1 cellular context compared by ENCODE assay signal in genomic region chr2:240868286-240869108, GRCh38.
TF ChIP-seq lines count a peak whose summit lies in the region.

Gene AGXT, plus strand, starts transcription at chr2:240868824. Its CDS starts 42 bp downstream, at chr2:240868866.

TF ChIP-seq in HepG2, 621 proteins besides CTCF, POLR2A, EP300 and RAD21 (continued from another document and continues in another):
- peak; percentile 85 for TF ChIP-seq THAP9 (CRISPR knock-in tag; IDR thresholded peaks at IDR 0.05; ENCODE audit: borderline replicate concordance)
- peak; percentile 85; the same call in 1 of the 2 replicates for TF ChIP-seq ZNF264 (CRISPR knock-in tag; IDR thresholded peaks at IDR 0.05)
- TF ChIP-seq ZNF75D (CRISPR knock-in tag; IDR thresholded peaks at IDR 0.05; ENCODE audit: borderline replicate concordance): no peak
- TF ChIP-seq ZNF484 (CRISPR knock-in tag; IDR thresholded peaks at IDR 0.05; ENCODE audit: borderline replicate concordance, low read depth): no peak
- TF ChIP-seq FIP1L1 (IDR thresholded peaks at IDR 0.05; ENCODE audit: borderline replicate concordance, insufficient read depth, low read depth, low read length): no peak
- no peak for TF ChIP-seq FOXP1 (IDR thresholded peaks at IDR 0.05)
- peak; percentile 37; the same call in 1 of the 2 replicates for TF ChIP-seq FOXP1 (CRISPR knock-in tag; IDR thresholded peaks at IDR 0.05)
- peak; percentile 90; the same call in 1 of the 2 replicates for TF ChIP-seq NFKB2 (CRISPR knock-in tag; IDR thresholded peaks at IDR 0.05; ENCODE audit: borderline replicate concordance)
- TF ChIP-seq GABPA (IDR thresholded peaks at IDR 0.05; ENCODE audit: low read depth, low read length): no peak
- 0 out of 2 replicates have a peak, but pooled peaks have one; percentile 7 for TF ChIP-seq GABPA (CRISPR knock-in tag; IDR thresholded peaks at IDR 0.05; ENCODE audit: low read depth)
- TF ChIP-seq, protein P1, sequence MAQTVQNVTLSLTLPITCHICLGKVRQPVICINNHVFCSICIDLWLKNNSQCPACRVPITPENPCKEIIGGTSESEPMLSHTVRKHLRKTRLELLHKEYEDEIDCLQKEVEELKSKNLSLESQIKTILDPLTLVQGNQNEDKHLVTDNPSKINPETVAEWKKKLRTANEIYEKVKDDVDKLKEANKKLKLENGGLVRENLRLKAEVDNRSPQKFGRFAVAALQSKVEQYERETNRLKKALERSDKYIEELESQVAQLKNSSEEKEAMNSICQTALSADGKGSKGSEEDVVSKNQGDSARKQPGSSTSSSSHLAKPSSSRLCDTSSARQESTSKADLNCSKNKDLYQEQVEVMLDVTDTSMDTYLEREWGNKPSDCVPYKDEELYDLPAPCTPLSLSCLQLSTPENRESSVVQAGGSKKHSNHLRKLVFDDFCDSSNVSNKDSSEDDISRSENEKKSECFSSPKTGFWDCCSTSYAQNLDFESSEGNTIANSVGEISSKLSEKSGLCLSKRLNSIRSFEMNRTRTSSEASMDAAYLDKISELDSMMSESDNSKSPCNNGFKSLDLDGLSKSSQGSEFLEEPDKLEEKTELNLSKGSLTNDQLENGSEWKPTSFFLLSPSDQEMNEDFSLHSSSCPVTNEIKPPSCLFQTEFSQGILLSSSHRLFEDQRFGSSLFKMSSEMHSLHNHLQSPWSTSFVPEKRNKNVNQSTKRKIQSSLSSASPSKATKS (CRISPR knock-in tag; IDR thresholded peaks at IDR 0.05): peak; percentile 78; the same call in 1 of the 2 replicates
- TF ChIP-seq PRPF4 (IDR thresholded peaks at IDR 0.05; ENCODE audit: low read depth, low read length, poor library complexity, severe bottlenecking): peak; percentile 72
- TF ChIP-seq ADNP (CRISPR knock-in tag; IDR thresholded peaks at IDR 0.05): no peak
- TF ChIP-seq, protein P2, sequence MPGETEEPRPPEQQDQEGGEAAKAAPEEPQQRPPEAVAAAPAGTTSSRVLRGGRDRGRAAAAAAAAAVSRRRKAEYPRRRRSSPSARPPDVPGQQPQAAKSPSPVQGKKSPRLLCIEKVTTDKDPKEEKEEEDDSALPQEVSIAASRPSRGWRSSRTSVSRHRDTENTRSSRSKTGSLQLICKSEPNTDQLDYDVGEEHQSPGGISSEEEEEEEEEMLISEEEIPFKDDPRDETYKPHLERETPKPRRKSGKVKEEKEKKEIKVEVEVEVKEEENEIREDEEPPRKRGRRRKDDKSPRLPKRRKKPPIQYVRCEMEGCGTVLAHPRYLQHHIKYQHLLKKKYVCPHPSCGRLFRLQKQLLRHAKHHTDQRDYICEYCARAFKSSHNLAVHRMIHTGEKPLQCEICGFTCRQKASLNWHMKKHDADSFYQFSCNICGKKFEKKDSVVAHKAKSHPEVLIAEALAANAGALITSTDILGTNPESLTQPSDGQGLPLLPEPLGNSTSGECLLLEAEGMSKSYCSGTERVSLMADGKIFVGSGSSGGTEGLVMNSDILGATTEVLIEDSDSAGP (CRISPR knock-in tag; IDR thresholded peaks at IDR 0.05; ENCODE audit: borderline replicate concordance): peak; percentile 88
- TF ChIP-seq, protein P3, sequence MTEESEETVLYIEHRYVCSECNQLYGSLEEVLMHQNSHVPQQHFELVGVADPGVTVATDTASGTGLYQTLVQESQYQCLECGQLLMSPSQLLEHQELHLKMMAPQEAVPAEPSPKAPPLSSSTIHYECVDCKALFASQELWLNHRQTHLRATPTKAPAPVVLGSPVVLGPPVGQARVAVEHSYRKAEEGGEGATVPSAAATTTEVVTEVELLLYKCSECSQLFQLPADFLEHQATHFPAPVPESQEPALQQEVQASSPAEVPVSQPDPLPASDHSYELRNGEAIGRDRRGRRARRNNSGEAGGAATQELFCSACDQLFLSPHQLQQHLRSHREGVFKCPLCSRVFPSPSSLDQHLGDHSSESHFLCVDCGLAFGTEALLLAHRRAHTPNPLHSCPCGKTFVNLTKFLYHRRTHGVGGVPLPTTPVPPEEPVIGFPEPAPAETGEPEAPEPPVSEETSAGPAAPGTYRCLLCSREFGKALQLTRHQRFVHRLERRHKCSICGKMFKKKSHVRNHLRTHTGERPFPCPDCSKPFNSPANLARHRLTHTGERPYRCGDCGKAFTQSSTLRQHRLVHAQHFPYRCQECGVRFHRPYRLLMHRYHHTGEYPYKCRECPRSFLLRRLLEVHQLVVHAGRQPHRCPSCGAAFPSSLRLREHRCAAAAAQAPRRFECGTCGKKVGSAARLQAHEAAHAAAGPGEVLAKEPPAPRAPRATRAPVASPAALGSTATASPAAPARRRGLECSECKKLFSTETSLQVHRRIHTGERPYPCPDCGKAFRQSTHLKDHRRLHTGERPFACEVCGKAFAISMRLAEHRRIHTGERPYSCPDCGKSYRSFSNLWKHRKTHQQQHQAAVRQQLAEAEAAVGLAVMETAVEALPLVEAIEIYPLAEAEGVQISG (CRISPR knock-in tag; IDR thresholded peaks at IDR 0.05): peak; percentile 55
- peak; percentile 92; the same call in 1 of the 2 replicates for TF ChIP-seq ZNF292 (CRISPR knock-in tag; IDR thresholded peaks at IDR 0.05; ENCODE audit: borderline replicate concordance, low read depth)
- peak; percentile 91 for TF ChIP-seq RARA (CRISPR knock-in tag; IDR thresholded peaks at IDR 0.05)
- no peak for TF ChIP-seq ZNF280D (CRISPR knock-in tag; IDR thresholded peaks at IDR 0.05)
- peak; percentile 36; the same call in 1 of the 2 replicates for TF ChIP-seq HIVEP1 (CRISPR knock-in tag; IDR thresholded peaks at IDR 0.05)
- no peak for TF ChIP-seq SIN3B (IDR thresholded peaks at IDR 0.05; ENCODE audit: low read length)
- TF ChIP-seq KAT8 (CRISPR knock-in tag; IDR thresholded peaks at IDR 0.05): peak; percentile 77
- TF ChIP-seq, protein P4, sequence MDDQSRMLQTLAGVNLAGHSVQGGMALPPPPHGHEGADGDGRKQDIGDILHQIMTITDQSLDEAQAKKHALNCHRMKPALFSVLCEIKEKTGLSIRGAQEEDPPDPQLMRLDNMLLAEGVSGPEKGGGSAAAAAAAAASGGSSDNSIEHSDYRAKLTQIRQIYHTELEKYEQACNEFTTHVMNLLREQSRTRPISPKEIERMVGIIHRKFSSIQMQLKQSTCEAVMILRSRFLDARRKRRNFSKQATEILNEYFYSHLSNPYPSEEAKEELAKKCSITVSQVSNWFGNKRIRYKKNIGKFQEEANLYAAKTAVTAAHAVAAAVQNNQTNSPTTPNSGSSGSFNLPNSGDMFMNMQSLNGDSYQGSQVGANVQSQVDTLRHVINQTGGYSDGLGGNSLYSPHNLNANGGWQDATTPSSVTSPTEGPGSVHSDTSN (CRISPR knock-in tag; IDR thresholded peaks at IDR 0.05; ENCODE audit: borderline replicate concordance): no peak
- no peak for TF ChIP-seq CCAR2 (optimal IDR thresholded peaks at IDR 0.05; ENCODE audit: low read depth, low read length)
- no peak for TF ChIP-seq ZBTB37 (CRISPR knock-in tag; IDR thresholded peaks at IDR 0.05)
- no peak for TF ChIP-seq ZNF784 (CRISPR knock-in tag; IDR thresholded peaks at IDR 0.05; ENCODE audit: borderline replicate concordance)
- TF ChIP-seq YEATS4 (CRISPR knock-in tag; IDR thresholded peaks at IDR 0.05; ENCODE audit: borderline replicate concordance): peak; percentile 72; the same call in 1 of the 2 replicates
- peak; percentile 46; the same call in 1 of the 2 replicates for TF ChIP-seq ZNF615 (CRISPR knock-in tag; IDR thresholded peaks at IDR 0.05; ENCODE audit: borderline replicate concordance)
- no peak; the same call in 1 of the 2 replicates for TF ChIP-seq LBX2 (CRISPR knock-in tag; IDR thresholded peaks at IDR 0.05; ENCODE audit: borderline replicate concordance)
- no peak for TF ChIP-seq ZNF30 (CRISPR knock-in tag; IDR thresholded peaks at IDR 0.05)
- TF ChIP-seq ZNF44 (CRISPR knock-in tag; IDR thresholded peaks at IDR 0.05): peak; percentile 62; the same call in 1 of the 2 replicates
- TF ChIP-seq RBFOX2 (IDR thresholded peaks at IDR 0.05; ENCODE audit: low read depth, low read length): peak; percentile 52; the same call in 1 of the 2 replicates
- no peak for TF ChIP-seq ISX (CRISPR knock-in tag; conservative IDR thresholded peaks at IDR 0.05)
- 0 out of 2 replicates have a peak, but pooled peaks have one; percentile 29 for TF ChIP-seq BRCA1 (CRISPR knock-in tag; IDR thresholded peaks at IDR 0.05)
- no peak for TF ChIP-seq NFE2L1 (CRISPR knock-in tag; IDR thresholded peaks at IDR 0.05; ENCODE audit: borderline replicate concordance)
- no peak; the same call in 1 of the 2 replicates for TF ChIP-seq YEATS2 (CRISPR knock-in tag; IDR thresholded peaks at IDR 0.05; ENCODE audit: borderline replicate concordance)
- TF ChIP-seq ARNT (IDR thresholded peaks at IDR 0.05): no peak
- peak; percentile 100 for TF ChIP-seq ZNF687 (CRISPR knock-in tag; IDR thresholded peaks at IDR 0.05)
